In genomic region chr15:68207176-68207935, GRCh38 we compare ENCODE assay signal across 18 cellular contexts. TPM values are rescaled to one million over a fixed set of nuclear protein-coding genes. Genes with fewer than 3 reads are reported as not detected.
DNase-seq lines count a peak whose midpoint lies in the region; ATAC-seq, FAIRE-seq and TF ChIP-seq lines count a peak whose summit lies in the region.
"Had no signal": no experiment of that assay in that cellular context is flagged by ENCODE, and none has a peak within 500 bp of the region (broad histone marks: within the 10 kb centered on the region; RNA-seq: fewer than 3 reads in every experiment).

No MANE protein-coding gene starts in this region.

- TF ChIP-seq EP300 in GM12878 (IDR thresholded peaks at IDR 0.05; ENCODE audit: borderline replicate concordance in 1 of 2, control insufficient read depth in 1 of 2, low read depth in 2 of 2, low read length in 2 of 2) = no peak

- TF ChIP-seq RAD21 in HCT116 (IDR thresholded peaks at IDR 0.05; ENCODE audit: low read depth) (no peak), GM12878 (IDR thresholded peaks at IDR 0.05; ENCODE audit: insufficient read depth, low read depth, low read length) (no peak)

- in situ Hi-C loops in GM12878 (cut with MboI) = no loop called here

- no peaks in the 10 kb centered on the region for H3K9me3 Mint-ChIP-seq in neural progenitor cell
- no peaks in the 10 kb centered on the region for H3K9me3 Mint-ChIP-seq in activated T-helper 2 cell treated with anti-CD3 and anti-CD28 coated beads, Interferon-gamma antibody, Interleukin-2, Interleukin-4, amounts not matched to agents 10 μg/mL and 5 μg/mL and 100 μg/mL, durations not matched to agents 14 hours and 24 hours and 36 hours

- POLR2A ChIA-PET in HCT116 (lab: Charles Lee) = no interaction called here
- POLR2A ChIA-PET in GM12878 (lab: Charles Lee) = no interaction called here

- SMC1A ChIA-PET in GM12878 (lab: Charles Lee; ENCODE audit: uncharacterized antibody, unreplicated experiment) = no interaction called here

- H3K4me1 ChIP-seq in HCT116 (ENCODE audit: control insufficient read depth in 1 of 2, insufficient read depth in 2 of 2, low read length in 2 of 2) (peaks cover 6 to 20% of the 10 kb centered on the region in 2 experiments; a peak in 3 of 4 replicates), GM12878 (ENCODE audit: control insufficient read depth, insufficient read depth, low read length) (peaks cover 20% of the 10 kb centered on the region), neural progenitor cell (peaks cover 26% of the 10 kb centered on the region), SJCRH30 (no peaks in the 10 kb centered on the region)

- H3K9me2 ChIP-seq in HCT116 (ENCODE audit: insufficient read depth) = no peaks in the 10 kb centered on the region

- TF ChIP-seq POLR2A in HCT116 (IDR thresholded peaks at IDR 0.05; ENCODE audit: borderline replicate concordance, extremely low read depth, insufficient read depth, insufficient read length) (no peak), GM12878 (IDR thresholded peaks at IDR 0.05; ENCODE audit: low read depth, low read length) (no peak)

- 93% methylated on average over 12 of the region's 12 CpGs for WGBS in GM12878 (ENCODE audit: insufficient coverage, insufficient replicate concordance, low lambda C conversion rate, missing lambda C conversion rate)

- H3K4me3 ChIP-seq in HCT116 (replicated peaks in 1 of 2; ENCODE audit: low read depth in 1 of 2, low read length in 2 of 2) = no peak overlapping the region
- no peak overlapping the region for H3K4me3 ChIP-seq in GM12878
- no peak overlapping the region for H3K4me3 ChIP-seq in neural progenitor cell
- no peak overlapping the region for H3K4me3 ChIP-seq in SJCRH30

- H3K79me2 ChIP-seq in HCT116 (ENCODE audit: insufficient read depth, low read length) = peaks cover 48% of the 10 kb centered on the region
- H3K79me2 ChIP-seq in GM12878 (ENCODE audit: control insufficient read depth, insufficient read depth, low read length) = peaks cover 2% of the 10 kb centered on the region
- H3K79me2 ChIP-seq in neural progenitor cell (ENCODE audit: low read depth) = no peaks in the 10 kb centered on the region

- H3K4me3 Mint-ChIP-seq in neural progenitor cell = no peak overlapping the region
- H3K4me3 Mint-ChIP-seq in activated T-helper 2 cell treated with anti-CD3 and anti-CD28 coated beads, Interferon-gamma antibody, Interleukin-2, Interleukin-4, amounts not matched to agents 10 μg/mL and 5 μg/mL and 100 μg/mL, durations not matched to agents 14 hours and 24 hours and 36 hours (ENCODE audit: low read depth) = no peak overlapping the region

- no peak overlapping the region for H3K4me2 ChIP-seq in HCT116 (ENCODE audit: low read length)
- no peak overlapping the region for H3K4me2 ChIP-seq in GM12878 (ENCODE audit: control insufficient read depth, insufficient read depth)
- H3K4me2 ChIP-seq in neural progenitor cell = no peak overlapping the region

- peaks cover 2% of the 10 kb centered on the region for H3K36me3 Mint-ChIP-seq in neural progenitor cell
- peaks cover 15% of the 10 kb centered on the region for H3K36me3 Mint-ChIP-seq in activated T-helper 2 cell treated with anti-CD3 and anti-CD28 coated beads, Interferon-gamma antibody, Interleukin-2, Interleukin-4, amounts not matched to agents 10 μg/mL and 5 μg/mL and 100 μg/mL, durations not matched to agents 14 hours and 24 hours and 36 hours (ENCODE audit: low read depth)

- peaks cover 15% of the 10 kb centered on the region for H3F3A ChIP-seq in neural progenitor cell (ENCODE audit: low read depth)

- H2AFZ ChIP-seq in HCT116 (ENCODE audit: low read depth, low read length, poor library complexity, severe bottlenecking) (no peak overlapping the region), GM12878 (ENCODE audit: control insufficient read depth, low read depth, low read length) (no peak overlapping the region), neural progenitor cell (replicated peaks) (no peak overlapping the region)

- intact Hi-C loops in HCT116 (cut with micrococcal nuclease) (no loop called here), GM12878 (cut with micrococcal nuclease; ENCODE audit: unreplicated experiment) (no loop called here)
- intact Hi-C loops in activated T-helper 2 cell treated with anti-CD3 and anti-CD28 coated beads, Interferon-gamma antibody, Interleukin-2, Interleukin-4, amounts not matched to agents 10 μg/mL and 5 μg/mL and 100 μg/mL, durations not matched to agents 14 hours and 24 hours and 36 hours (cut with micrococcal nuclease) = no loop called here

- CTCF ChIA-PET in HCT116 (lab: Charles Lee) = no interaction called here
- CTCF ChIA-PET in GM12878 (lab: Yijun Ruan, JAX) = no interaction called here

- H3K27ac ChIP-seq in C4-2B (peak overlapping the region; percentile 83), HCT116 (ENCODE audit: low read depth, low read length) (no peak overlapping the region), GM12878 (ENCODE audit: control insufficient read depth, insufficient read depth) (no peak overlapping the region), neural progenitor cell (no peak overlapping the region), SJCRH30 (no peak overlapping the region)

- no peak for FAIRE-seq in GM12878 (lab: Jason Lieb, UNC)
- FAIRE-seq: astrocyte, frontal cortex, GM12892 had no signal

- TF ChIP-seq CTCF in C4-2B (conservative IDR thresholded peaks at IDR 0.05) (no peak), HCT116 (IDR thresholded peaks at IDR 0.05 in 2 of 3, conservative IDR thresholded peaks at IDR 0.05 in 1 of 3; ENCODE audit: borderline replicate concordance in 1 of 3, insufficient read depth in 1 of 3, low read depth in 2 of 3, low read length in 2 of 3) (no peak), GM12878 (IDR thresholded peaks at IDR 0.05 in 2 of 3, conservative IDR thresholded peaks at IDR 0.05 in 1 of 3; ENCODE audit: control insufficient read depth in 2 of 3, extremely low read depth in 1 of 3, insufficient read depth in 1 of 3, low read depth in 3 of 3, low read length in 3 of 3) (no peak), neural progenitor cell (IDR thresholded peaks at IDR 0.05) (no peak)

- H3K4me1 Mint-ChIP-seq in neural progenitor cell = peaks cover 19% of the 10 kb centered on the region
- H3K4me1 Mint-ChIP-seq in activated T-helper 2 cell treated with anti-CD3 and anti-CD28 coated beads, Interferon-gamma antibody, Interleukin-2, Interleukin-4, amounts not matched to agents 10 μg/mL and 5 μg/mL and 100 μg/mL, durations not matched to agents 14 hours and 24 hours and 36 hours (ENCODE audit: low read depth) = peaks cover 27% of the 10 kb centered on the region

- RAD21 ChIA-PET in HCT116 (lab: Charles Lee; ENCODE audit: low non-redundant PET in 1 of 2, low total read pairs in 2 of 2, uncharacterized antibody in 2 of 2, unreplicated experiment in 2 of 2) = no interaction called here
- RAD21 ChIA-PET in GM12878 (lab: Charles Lee; ENCODE audit: unreplicated experiment) = no interaction called here

- H3K9me3 ChIP-seq in HCT116 (ENCODE audit: control insufficient read depth in 1 of 2, insufficient read depth in 1 of 2, low read depth in 1 of 2, low read length in 2 of 2) (no peaks in the 10 kb centered on the region), GM12878 (replicated peaks; ENCODE audit: control insufficient read depth, insufficient read depth, low read length) (no peaks in the 10 kb centered on the region), neural progenitor cell (ENCODE audit: low read depth) (no peaks in the 10 kb centered on the region), SJCRH30 (replicated peaks) (no peaks in the 10 kb centered on the region)

- DNase-seq in HCT116 (ENCODE audit: low read depth, low spot score) = no peak
- DNase-seq in GM12878 (ENCODE audit: low read depth, low spot score) = no peak
- no peak for DNase-seq in neural progenitor cell (ENCODE audit: low spot score)
- DNase-seq in SJCRH30 = no peak
- no peak for DNase-seq in activated T-helper 2 cell treated with anti-CD3 and anti-CD28 coated beads, Interferon-gamma antibody, Interleukin-2, Interleukin-4, amounts not matched to agents 10 μg/mL and 5 μg/mL and 100 μg/mL, durations not matched to agents 14 hours and 24 hours and 36 hours (ENCODE audit: low spot score)
- DNase-seq: activated gamma-delta T cell, AML-193, DMS 273 treated with DMSO at 0.1 percent for 48 hours, GF-D8, NCI-H2081 treated with DMSO at 0.1 percent for 48 hours, NCI-H526 had no signal

- peaks cover 5% of the 10 kb centered on the region for H3K27me3 Mint-ChIP-seq in neural progenitor cell (ENCODE audit: insufficient read depth, low read depth)
- no peaks in the 10 kb centered on the region for H3K27me3 Mint-ChIP-seq in activated T-helper 2 cell treated with anti-CD3 and anti-CD28 coated beads, Interferon-gamma antibody, Interleukin-2, Interleukin-4, amounts not matched to agents 10 μg/mL and 5 μg/mL and 100 μg/mL, durations not matched to agents 14 hours and 24 hours and 36 hours (ENCODE audit: low read depth)
- H3K27me3 Mint-ChIP-seq: progenitor cell of endocrine pancreas had no signal

- H3K27me3 ChIP-seq in HCT116 (ENCODE audit: insufficient read depth, low read length) (no peaks in the 10 kb centered on the region), GM12878 (replicated peaks in 1 of 2; ENCODE audit: control insufficient read depth in 2 of 2, insufficient read depth in 2 of 2, low read length in 1 of 2) (no peaks in the 10 kb centered on the region), neural progenitor cell (peaks cover 18% of the 10 kb centered on the region), SJCRH30 (no peaks in the 10 kb centered on the region)

- H3K36me3 ChIP-seq in HCT116 (ENCODE audit: control insufficient read depth in 1 of 2, insufficient read depth in 2 of 2, low read length in 2 of 2) (no peaks in the 10 kb centered on the region; a peak in 1 of 4 replicates), GM12878 (ENCODE audit: control insufficient read depth in 2 of 2, insufficient read depth in 2 of 2, low read length in 1 of 2) (peaks cover 10 to 18% of the 10 kb centered on the region in 2 experiments; a peak in 3 of 4 replicates), neural progenitor cell (no peaks in the 10 kb centered on the region), SJCRH30 (peaks cover 8% of the 10 kb centered on the region)

- ATAC-seq in HCT116 (no peak), GM12878 (no peak), HG02610 (IDR thresholded peaks at IDR 0.05; ENCODE audit: unreplicated experiment) (no peak), GM19397 (IDR thresholded peaks at IDR 0.05; ENCODE audit: unreplicated experiment) (no peak)

- TSS peak; percentile 38 for BruUV-seq in HCT116 (replicated peaks; lab: Mats Ljungman, UMichigan)
- BruUV-seq in GM12878 (replicated peaks; lab: Mats Ljungman, UMichigan) = TSS peak; percentile 45

- H4K20me1 ChIP-seq in HCT116 (ENCODE audit: insufficient read depth) (no peaks in the 10 kb centered on the region), GM12878 (ENCODE audit: control insufficient read depth, insufficient read depth) (no peaks in the 10 kb centered on the region), neural progenitor cell (ENCODE audit: low read depth) (peaks cover 68% of the 10 kb centered on the region)

- no peak overlapping the region for H3K9ac ChIP-seq in HCT116 (ENCODE audit: low read length)
- H3K9ac ChIP-seq in GM12878 (ENCODE audit: control insufficient read depth, insufficient read depth, low read length) = no peak overlapping the region
- no peak overlapping the region for H3K9ac ChIP-seq in neural progenitor cell

- H3K27ac Mint-ChIP-seq in neural progenitor cell = peak overlapping the region; percentile 57
- H3K27ac Mint-ChIP-seq in activated T-helper 2 cell treated with anti-CD3 and anti-CD28 coated beads, Interferon-gamma antibody, Interleukin-2, Interleukin-4, amounts not matched to agents 10 μg/mL and 5 μg/mL and 100 μg/mL, durations not matched to agents 14 hours and 24 hours and 36 hours = no peak overlapping the region

RNA-seq across cellular contexts. Expression of gene CALML4, which starts 2.2 kb away (rescaled TPM):
- total RNA-seq in HCT116 (2021; ENCODE audit: unreplicated experiment) (8.5 TPM), GM12878 (2014; rRNA removed) (5.5 TPM in 2 replicates), GM12878 (2014; rRNA removed; fragmentation: Illumina TruSeq; extraction: Trizol) (10.3 and 10.4 TPM in 2 replicates), GM12878 (2021) (4.0 and 4.8 TPM in 2 replicates), neural progenitor cell (ENCODE audit: low replicate concordance) (9.0 and 22.7 TPM in 2 replicates)
- 6.2 and 9.9 TPM in 2 replicates for polyA plus RNA-seq in HCT116 (2012)
- 21.2 and 21.8 TPM in 2 replicates for total RNA-seq in GM12878 (2013; cell fraction: nucleolus; rRNA removed)
- polyA plus RNA-seq in GM12878 (2011; ENCODE audit: low read depth) = 3.4 TPM
- polyA plus RNA-seq in GM12878 (2011; rRNA removed) (5.2 and 9.0 TPM in 2 replicates), GM12878 (2014; fragmentation: Illumina TruSeq; extraction: Trizol) (15.9 and 18.1 TPM in 2 replicates), GM12878 (2014; fragmentation: Nextera tagmentation; extraction: Ambion mirVana) (1 to 10 TPM; 1.7 to 4.0 TPM), GM12878 (2014; rRNA removed) (11.5 and 12.2 TPM in 2 replicates), GM12878 (2016; fragmentation: Nextera tagmentation; extraction: Ambion mirVana) (1 to 10 TPM; 3.6 to 4.9 TPM)
- polyA plus RNA-seq in GM12878 (2011; cell fraction: cytosol; rRNA removed) = 0.66 and 1.0 TPM in 2 replicates
- 8.3 and 14.5 TPM in 2 replicates for polyA plus RNA-seq in GM12878 (2011; cell fraction: nucleus; rRNA removed)
- 2.9 and 6.9 TPM in 2 replicates for polyA plus RNA-seq in GM12878 (2012)
- polyA minus RNA-seq in GM12878 (2011; rRNA and poly(A)+ RNA removed) = 0.98 and 1.6 TPM in 2 replicates
- not detected in 2 replicates for polyA minus RNA-seq in GM12878 (2011; cell fraction: cytosol; rRNA and poly(A)+ RNA removed)
- 1.5 and 5.4 TPM in 2 replicates for polyA minus RNA-seq in GM12878 (2011; cell fraction: nucleus; rRNA and poly(A)+ RNA removed)
- total RNA-seq in SJCRH30 (2014; rRNA removed; shearing (Covaris generic)) = 5.0 and 7.5 TPM in 2 replicates
- 11.9 and 12.1 TPM in 2 replicates for total RNA-seq in activated T-helper 2 cell treated with anti-CD3 and anti-CD28 coated beads, Interferon-gamma antibody, Interleukin-2, Interleukin-4, amounts not matched to agents 10 μg/mL and 5 μg/mL and 100 μg/mL, durations not matched to agents 14 hours and 24 hours and 36 hours

RNA-seq across cellular contexts. Expression of gene CLN6, which starts 22.2 kb away (rescaled TPM):
- total RNA-seq in HCT116 (2021; ENCODE audit: unreplicated experiment) = 44.1 TPM
- polyA plus RNA-seq in HCT116 (2012) = 29.3 and 34.2 TPM in 2 replicates
- 93.0 and 108 TPM in 2 replicates for total RNA-seq in GM12878 (2013; cell fraction: nucleolus; rRNA removed)
- total RNA-seq in GM12878 (2014; rRNA removed) = 31.1 and 37.1 TPM in 2 replicates
- 27.3 and 29.4 TPM in 2 replicates for total RNA-seq in GM12878 (2014; rRNA removed; fragmentation: Illumina TruSeq; extraction: Trizol)
- 63.5 and 63.7 TPM in 2 replicates for total RNA-seq in GM12878 (2021)
- 17.2 TPM for polyA plus RNA-seq in GM12878 (2011; ENCODE audit: low read depth)
- 21.0 and 53.8 TPM in 2 replicates for polyA plus RNA-seq in GM12878 (2011; rRNA removed)
- 68.3 and 86.8 TPM in 2 replicates for polyA plus RNA-seq in GM12878 (2011; cell fraction: cytosol; rRNA removed)
- polyA plus RNA-seq in GM12878 (2011; cell fraction: nucleus; rRNA removed) = 59.7 and 73.1 TPM in 2 replicates
- polyA plus RNA-seq in GM12878 (2012) = 30.2 and 31.2 TPM in 2 replicates
- 40.5 and 52.1 TPM in 2 replicates for polyA plus RNA-seq in GM12878 (2014; fragmentation: Illumina TruSeq; extraction: Trizol)
- polyA plus RNA-seq in GM12878 (2014; fragmentation: Nextera tagmentation; extraction: Ambion mirVana) = 1 to 10 TPM in 1 of 2 experiments, under 1 TPM in 1; 0.74 to 1.4 TPM
- 69.0 and 72.0 TPM in 2 replicates for polyA plus RNA-seq in GM12878 (2014; rRNA removed)
- 10 to 100 TPM; 16.3 to 19.6 TPM for polyA plus RNA-seq in GM12878 (2016; fragmentation: Nextera tagmentation; extraction: Ambion mirVana)
- polyA minus RNA-seq in GM12878 (2011; rRNA and poly(A)+ RNA removed) = 127 and 131 TPM in 2 replicates
- polyA minus RNA-seq in GM12878 (2011; cell fraction: cytosol; rRNA and poly(A)+ RNA removed) = 34.1 and 34.6 TPM in 2 replicates
- 28.4 and 72.4 TPM in 2 replicates for polyA minus RNA-seq in GM12878 (2011; cell fraction: nucleus; rRNA and poly(A)+ RNA removed)
- 24.4 and 41.9 TPM in 2 replicates for total RNA-seq in neural progenitor cell (ENCODE audit: low replicate concordance)
- total RNA-seq in SJCRH30 (2014; rRNA removed; shearing (Covaris generic)) = 62.2 and 82.7 TPM in 2 replicates
- total RNA-seq in activated T-helper 2 cell treated with anti-CD3 and anti-CD28 coated beads, Interferon-gamma antibody, Interleukin-2, Interleukin-4, amounts not matched to agents 10 μg/mL and 5 μg/mL and 100 μg/mL, durations not matched to agents 14 hours and 24 hours and 36 hours = 82.4 and 84.9 TPM in 2 replicates
